9 cellular contexts compared by ENCODE assay signal in genomic region chr1:25019351-25020172, GRCh38.
A peak's percentile ranks its signal among the peaks of the same experiment; 100 is the strongest.
DNase-seq lines count a peak whose midpoint lies in the region; ATAC-seq and TF ChIP-seq lines count a peak whose summit lies in the region.
"Had no signal": no experiment of that assay in that cellular context is flagged by ENCODE, and none has a peak within 500 bp of the region (broad histone marks: within the 10 kb centered on the region; RNA-seq: fewer than 3 reads in every experiment).

No MANE protein-coding gene starts in this region.

- H3K27ac Mint-ChIP-seq in central memory CD8-positive, alpha-beta T cell (ENCODE audit: low read depth), result peak overlapping the region; percentile 90

- no peaks in the 10 kb centered on the region for H3K27me3 Mint-ChIP-seq in central memory CD8-positive, alpha-beta T cell

- no peak for TF ChIP-seq CTCF in gastroesophageal sphincter (IDR thresholded peaks at IDR 0.05)

- WGBS in gastroesophageal sphincter (ENCODE audit: low coverage in 1 of 2), 2 donors, result 87 to 94% methylated on average over 5 to 6 of the region's 13 CpGs

- peaks cover 69% of the 10 kb centered on the region for H3K4me1 Mint-ChIP-seq in central memory CD8-positive, alpha-beta T cell

- H3K4me1 ChIP-seq in gastroesophageal sphincter, result peaks cover 0 to 14% (median 5%) of the 10 kb centered on the region in 3 donors

- ATAC-seq in GM19463 (IDR thresholded peaks at IDR 0.05; ENCODE audit: unreplicated experiment) (peak; percentile 50), HG03159 (IDR thresholded peaks at IDR 0.05; ENCODE audit: unreplicated experiment) (peak; percentile 44), gastroesophageal sphincter (no peak)
- no peak for ATAC-seq in central memory CD8-positive, alpha-beta T cell (replicated peaks; ENCODE audit: extremely low read depth, poor library complexity, severe bottlenecking)

- no peak for DNase-seq in central memory CD8-positive, alpha-beta T cell (ENCODE audit: low spot score in 2 of 2)
- DNase-seq in D341Med (ENCODE audit: low spot score), result no peak
- no peak for DNase-seq in DMS53 treated with DMSO at 0.1 percent for 48 hours (lab: John Stamatoyannopoulos, UW; ENCODE audit: unreplicated experiment)
- no peak for DNase-seq in T1000 (lab: John Stamatoyannopoulos, UW)
- DNase-seq: NCI-H446 treated with DMSO at 0.1 percent for 48 hours had no signal

- peak; percentile 66 for TF ChIP-seq POLR2A in GM15510 (IDR thresholded peaks at IDR 0.05; ENCODE audit: borderline replicate concordance, extremely low read depth, insufficient read length)
- TF ChIP-seq POLR2A in gastroesophageal sphincter (IDR thresholded peaks at IDR 0.05), result no peak

- no peak overlapping the region for H3K4me3 ChIP-seq in gastroesophageal sphincter

- no peaks in the 10 kb centered on the region for H3K9me3 Mint-ChIP-seq in central memory CD8-positive, alpha-beta T cell

- peak overlapping the region; percentile 9 for H3K4me3 Mint-ChIP-seq in central memory CD8-positive, alpha-beta T cell

- no peaks in the 10 kb centered on the region for H3K36me3 ChIP-seq in gastroesophageal sphincter

- H3K9me3 ChIP-seq in gastroesophageal sphincter, result no peaks in the 10 kb centered on the region

- peaks cover 13% of the 10 kb centered on the region for H3K27me3 ChIP-seq in gastroesophageal sphincter

- no peak overlapping the region for H3K27ac ChIP-seq in gastroesophageal sphincter

- no peak for TF ChIP-seq EP300 in gastroesophageal sphincter (IDR thresholded peaks at IDR 0.05)

- peaks cover 8% of the 10 kb centered on the region for H3K36me3 Mint-ChIP-seq in central memory CD8-positive, alpha-beta T cell (ENCODE audit: insufficient read depth)

Comparison
In these comparisons a context has a peak if more than half of its experiments do, and no peak if none do; other contexts are left out.
1. ATAC-seq: peak in GM19463 (single experiment) and HG03159 (single experiment); none in central memory CD8-positive, alpha-beta T cell (single experiment) and gastroesophageal sphincter (single experiment).